13 cellular contexts compared by ENCODE assay signal in the genomic region with DNA sequence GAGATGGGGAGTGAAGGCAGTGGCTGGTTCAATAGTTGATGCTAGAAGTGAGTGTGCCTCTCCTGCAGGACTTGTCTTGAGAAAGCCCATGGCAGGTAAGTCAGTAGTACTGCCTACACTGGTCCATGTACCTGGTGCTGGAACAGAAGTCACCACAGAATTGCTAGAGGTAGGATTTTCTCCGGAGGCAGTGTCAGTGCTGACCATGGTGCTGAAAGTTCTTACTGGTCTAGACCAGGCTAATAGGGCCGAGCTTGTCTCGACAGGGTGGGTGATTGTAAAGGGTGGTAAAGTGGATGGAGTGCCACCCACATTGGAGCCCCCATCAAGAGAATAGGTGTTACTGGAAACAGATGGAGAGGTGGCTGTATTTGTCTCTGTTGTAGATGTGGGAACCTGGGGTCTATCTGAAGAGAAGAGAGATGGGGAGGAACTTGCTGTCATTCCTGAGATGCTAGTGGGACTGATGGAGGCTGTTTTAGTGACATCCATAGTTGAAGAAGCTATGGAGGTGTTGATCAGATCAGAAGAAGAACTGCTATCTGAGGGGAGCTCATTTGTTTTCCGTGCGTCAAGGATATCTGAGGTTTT. TPM values are rescaled to one million over a fixed set of nuclear protein-coding genes. Genes with fewer than 3 reads are reported as not detected.
DNase-seq lines count a peak whose midpoint lies in the region; ATAC-seq and TF ChIP-seq lines count a peak whose summit lies in the region.
"Had no signal": no experiment of that assay in that cellular context is flagged by ENCODE, and none has a peak within 500 bp of the region (broad histone marks: within the 10 kb centered on the region; RNA-seq: fewer than 3 reads in every experiment).

No MANE protein-coding gene starts in this region.

- ATAC-seq in HG03521 (IDR thresholded peaks at IDR 0.05; ENCODE audit: unreplicated experiment) (no peak), gastroesophageal sphincter (no peak)
- ATAC-seq: left lung, Panc1 had no signal

- no peak overlapping the region for H3K4me3 ChIP-seq in SJCRH30
- no peak overlapping the region for H3K4me3 ChIP-seq in gastroesophageal sphincter
- H3K4me3 ChIP-seq: left lung, suprapubic skin had no signal

- no peak for TF ChIP-seq POLR2A in gastroesophageal sphincter (IDR thresholded peaks at IDR 0.05)

- no peak for TF ChIP-seq EP300 in gastroesophageal sphincter (IDR thresholded peaks at IDR 0.05)

- H3K36me3 ChIP-seq in SJCRH30, result no peaks in the 10 kb centered on the region
- no peaks in the 10 kb centered on the region for H3K36me3 ChIP-seq in gastroesophageal sphincter
- H3K36me3 ChIP-seq: left lung, suprapubic skin had no signal

- H3K27ac ChIP-seq in SJCRH30 (no peak overlapping the region), gastroesophageal sphincter (no peak overlapping the region)
- H3K27ac ChIP-seq: left lung, suprapubic skin had no signal

- H3K4me1 ChIP-seq in SJCRH30 (no peaks in the 10 kb centered on the region), gastroesophageal sphincter (no peaks in the 10 kb centered on the region)
- H3K4me1 ChIP-seq: left lung, suprapubic skin had no signal

- H3K9me3 ChIP-seq in SJCRH30 (replicated peaks), result no peaks in the 10 kb centered on the region
- H3K9me3 ChIP-seq in gastroesophageal sphincter, result peaks cover 0 to 9% (median 0%) of the 10 kb centered on the region in 3 donors
- H3K9me3 ChIP-seq: left lung had no signal

- no peak for TF ChIP-seq CTCF in gastroesophageal sphincter (IDR thresholded peaks at IDR 0.05)

- H3K27me3 ChIP-seq in SJCRH30, result no peaks in the 10 kb centered on the region
- peaks cover 34% of the 10 kb centered on the region for H3K27me3 ChIP-seq in gastroesophageal sphincter
- H3K27me3 ChIP-seq: suprapubic skin had no signal

- DNase-seq in ELF-1 (ENCODE audit: low read depth, low spot score) (peak; percentile 47), HuH-7 (ENCODE audit: low spot score) (peak; percentile 13), SJCRH30 (peak; percentile 36 to 62), iPS-NIHi11 (ENCODE audit: low spot score) (peak; percentile 55)
- DNase-seq in stimulated activated CD4-positive, alpha-beta T cell treated with anti-CD3 and anti-CD28 coated beads, Interleukin-12 subunit alpha, Interleukin-12 subunit beta, amount 100 ng/mL, for 4 hours, result no peak
- DNase-seq: amygdala, COR-L47, left lung, T-helper 9 cell had no signal

- WGBS in gastroesophageal sphincter (ENCODE audit: low coverage in 1 of 2), 2 donors, result 64 to 67% methylated on average over 3 to 4 of the region's 5 CpGs

RNA-seq across cellular contexts. Expression of a gene that starts 36.6 kb away (rescaled TPM):
- total RNA-seq in SJCRH30 (2014; rRNA removed; shearing (Covaris generic)), result not detected in 2 replicates
- total RNA-seq in gastroesophageal sphincter, result 1 to 10 TPM in 1 of 4 donors, under 1 TPM in 2, not detected in 1; under 0.01 to 2.7 (median 0.13) TPM
